Comparison of ENCODE assay signal across 12 cellular contexts in genomic region chr15:22401207-22401606, GRCh38. TPM values are rescaled to one million over a fixed set of nuclear protein-coding genes. Genes with fewer than 3 reads are reported as not detected.
DNase-seq lines count a peak whose midpoint lies in the region; ATAC-seq and TF ChIP-seq lines count a peak whose summit lies in the region.
"Not testable (repeated sequence)": the region's sequence is repeated elsewhere in the genome, so short reads cannot be mapped to it uniquely, and the experiment has no call there.
"Had no signal": no experiment of that assay in that cellular context is flagged by ENCODE, and none has a peak within 500 bp of the region (broad histone marks: within the 10 kb centered on the region; RNA-seq: fewer than 3 reads in every experiment).

No MANE protein-coding gene starts in this region.

- intact Hi-C loops in cardiac septum (cut with DNase I); upper lobe of right lung (cut with DNase I): not testable (repeated sequence)

- TF ChIP-seq CTCF in upper lobe of right lung (IDR thresholded peaks at IDR 0.05): not testable (repeated sequence)

- H3K36me3 ChIP-seq in upper lobe of right lung: not testable (repeated sequence)

- not testable (repeated sequence) for H3K4me3 Mint-ChIP-seq in activated T-helper 17 cell treated with anti-CD3 and anti-CD28 coated beads, Interleukin-2, amount 50 U/mL, for 72 hours; natural killer cell treated with Interleukin-12 subunit alpha and Interleukin-12 subunit beta and Interleukin-15 and Interleukin-18, amount 100 ng/mL, for 72 hours; stimulated activated effector memory CD8-positive, alpha-beta T cell treated with anti-CD3 and anti-CD28 coated beads, Interleukin-12 subunit alpha, Interleukin-12 subunit beta, amount 100 ng/mL, for 72 hours

- H3K9me3 ChIP-seq in upper lobe of right lung: not testable (repeated sequence)

- H3K4me1 Mint-ChIP-seq in activated T-helper 17 cell treated with anti-CD3 and anti-CD28 coated beads, Interleukin-2, amount 50 U/mL, for 72 hours; natural killer cell treated with Interleukin-12 subunit alpha and Interleukin-12 subunit beta and Interleukin-15 and Interleukin-18, amount 100 ng/mL, for 72 hours (ENCODE audit: low read depth in 2 of 2); stimulated activated effector memory CD8-positive, alpha-beta T cell treated with anti-CD3 and anti-CD28 coated beads, Interleukin-12 subunit alpha, Interleukin-12 subunit beta, amount 100 ng/mL, for 72 hours: not testable (repeated sequence)

- not testable (repeated sequence) for H3K9me3 Mint-ChIP-seq in activated T-helper 17 cell treated with anti-CD3 and anti-CD28 coated beads, Interleukin-2, amount 50 U/mL, for 72 hours; natural killer cell treated with Interleukin-12 subunit alpha and Interleukin-12 subunit beta and Interleukin-15 and Interleukin-18, amount 100 ng/mL, for 72 hours; stimulated activated effector memory CD8-positive, alpha-beta T cell treated with anti-CD3 and anti-CD28 coated beads, Interleukin-12 subunit alpha, Interleukin-12 subunit beta, amount 100 ng/mL, for 72 hours

- not testable (repeated sequence) for H3K27ac ChIP-seq in upper lobe of right lung

- not testable (repeated sequence) for H3K4me1 ChIP-seq in upper lobe of right lung

- H3K27me3 ChIP-seq in upper lobe of right lung: not testable (repeated sequence)

- H3K36me3 Mint-ChIP-seq in activated T-helper 17 cell treated with anti-CD3 and anti-CD28 coated beads, Interleukin-2, amount 50 U/mL, for 72 hours (ENCODE audit: low read depth); natural killer cell treated with Interleukin-12 subunit alpha and Interleukin-12 subunit beta and Interleukin-15 and Interleukin-18, amount 100 ng/mL, for 72 hours; stimulated activated effector memory CD8-positive, alpha-beta T cell treated with anti-CD3 and anti-CD28 coated beads, Interleukin-12 subunit alpha, Interleukin-12 subunit beta, amount 100 ng/mL, for 72 hours: not testable (repeated sequence)

- peak; percentile 20 for ATAC-seq in activated T-helper 17 cell treated with anti-CD3 and anti-CD28 coated beads, Interleukin-2, amount 50 U/mL, for 72 hours (replicated peaks)
- ATAC-seq in esophagus mucosa (peak; percentile 23), upper lobe of right lung (peak; percentile 15)
- peak; percentile 17 to 25 for ATAC-seq in natural killer cell treated with Interleukin-12 subunit alpha and Interleukin-12 subunit beta and Interleukin-15 and Interleukin-18, amount 100 ng/mL, for 72 hours
- ATAC-seq in stimulated activated effector memory CD8-positive, alpha-beta T cell treated with anti-CD3 and anti-CD28 coated beads, Interleukin-12 subunit alpha, Interleukin-12 subunit beta, amount 100 ng/mL, for 72 hours: peak; percentile 11

- DNase-seq in cardiac septum (ENCODE audit: low spot score): peak; percentile 36
- not testable (repeated sequence) for DNase-seq in natural killer cell treated with Interleukin-12 subunit alpha and Interleukin-12 subunit beta and Interleukin-15 and Interleukin-18, amount 100 ng/mL, for 72 hours (ENCODE audit: low spot score); stimulated activated effector memory CD8-positive, alpha-beta T cell treated with anti-CD3 and anti-CD28 coated beads, Interleukin-12 subunit alpha, Interleukin-12 subunit beta, amount 100 ng/mL, for 72 hours (ENCODE audit: low spot score in 2 of 2); upper lobe of right lung

- H3K27ac Mint-ChIP-seq in activated T-helper 17 cell treated with anti-CD3 and anti-CD28 coated beads, Interleukin-2, amount 50 U/mL, for 72 hours; natural killer cell treated with Interleukin-12 subunit alpha and Interleukin-12 subunit beta and Interleukin-15 and Interleukin-18, amount 100 ng/mL, for 72 hours; stimulated activated effector memory CD8-positive, alpha-beta T cell treated with anti-CD3 and anti-CD28 coated beads, Interleukin-12 subunit alpha, Interleukin-12 subunit beta, amount 100 ng/mL, for 72 hours: not testable (repeated sequence)

- not testable (repeated sequence) for H3K27me3 Mint-ChIP-seq in activated T-helper 17 cell treated with anti-CD3 and anti-CD28 coated beads, Interleukin-2, amount 50 U/mL, for 72 hours; natural killer cell treated with Interleukin-12 subunit alpha and Interleukin-12 subunit beta and Interleukin-15 and Interleukin-18, amount 100 ng/mL, for 72 hours

- H3K4me3 ChIP-seq in upper lobe of right lung: not testable (repeated sequence)

RNA-seq across cellular contexts. Expression of gene GOLGA6L22, which starts 57.5 kb away (rescaled TPM):
- total RNA-seq in activated T-helper 17 cell treated with anti-CD3 and anti-CD28 coated beads, Interleukin-2, amount 50 U/mL, for 72 hours: not detected
- total RNA-seq in esophagus mucosa (0.08 TPM), cardiac septum (not detected), upper lobe of right lung (not detected)
- total RNA-seq in natural killer cell treated with Interleukin-12 subunit alpha and Interleukin-12 subunit beta and Interleukin-15 and Interleukin-18, amount 100 ng/mL, for 72 hours: not detected
- total RNA-seq: CD4-positive, alpha-beta T cell; CD8-positive, alpha-beta memory T cell; GM12878; GM23248; H1; H7 had no signal
